In the genomic region with DNA sequence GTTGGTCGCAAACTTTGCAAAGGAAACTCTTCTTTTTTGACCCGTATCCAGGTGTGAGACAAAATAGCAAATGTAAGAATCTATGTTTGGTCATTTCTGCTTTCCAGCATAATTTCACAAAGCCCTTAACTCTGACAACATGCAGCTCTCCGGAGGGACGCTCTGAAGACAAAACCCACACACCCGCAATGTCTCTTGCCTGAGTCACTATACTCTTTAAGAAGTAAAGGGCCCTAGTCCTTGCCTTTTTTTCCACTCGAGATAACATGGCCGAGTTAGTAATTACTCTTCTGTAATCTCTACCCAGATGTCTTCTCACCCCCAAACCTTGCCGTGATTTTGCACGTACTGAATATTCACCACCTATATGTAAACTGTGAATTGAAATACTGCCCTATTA, we compare ENCODE assay signal across 26 cellular contexts.
"Had no signal": no experiment of that assay in that cellular context is flagged by ENCODE, and none has a peak within 500 bp of the region (broad histone marks: within the 10 kb centered on the region; RNA-seq: fewer than 3 reads in every experiment).

No MANE protein-coding gene starts in this region.

- H3K4me3 ChIP-seq: left ventricle myocardium inferior, lung, mucosa of descending colon, ovary, right atrium auricular region, right lobe of liver, stomach, testis, thyroid gland, transverse colon, upper lobe of left lung, vagina had no signal

- H3K4me1 ChIP-seq: right atrium auricular region, right lobe of liver, testis, upper lobe of left lung, vagina had no signal

- DNase-seq: hypothalamus; immature natural killer cell; kidney; left colon; left ventricle myocardium inferior; midbrain; mucosa of descending colon; naive thymus-derived CD4-positive, alpha-beta T cell; ovary; right lobe of liver; stimulated activated CD4-positive, alpha-beta T cell treated with anti-CD3 and anti-CD28 coated beads, Interleukin-12 subunit alpha, Interleukin-12 subunit beta, amount 100 ng/mL, for 4 hours; stimulated activated CD4-positive, alpha-beta T cell treated with anti-CD3 and anti-CD28 coated beads, Interleukin-15, amount 100 ng/mL, for 24 hours; stimulated activated CD4-positive, alpha-beta T cell treated with anti-CD3 and anti-CD28 coated beads, Interleukin-2, amount 100 ng/mL, for 24 hours; stimulated activated CD4-positive, alpha-beta T cell treated with anti-CD3 and anti-CD28 coated beads, Interleukin-4, amount 100 ng/mL, for 1 hour; stimulated activated naive B cell treated with anti-CD40 and anti-IgM and Interleukin-4, amounts not matched to agents 10 μg/mL and 1 μg/mL and 100 μg/mL, for 72 hours; stimulated activated naive CD8-positive, alpha-beta T cell treated with anti-CD3 and anti-CD28 coated beads, Interleukin-15, Interleukin-2, amounts not matched to agents 100 U/mL and 50 U/mL, for 24 hours; stomach; testis; thyroid gland; transverse colon; upper lobe of left lung had no signal

- H3K4me3 Mint-ChIP-seq: immature natural killer cell; naive thymus-derived CD4-positive, alpha-beta T cell; natural killer cell treated with Interleukin-12 subunit alpha and Interleukin-12 subunit beta and Interleukin-15 and Interleukin-18, amount 100 ng/mL, for 72 hours; stimulated activated naive B cell treated with anti-CD40 and anti-IgM and Interleukin-4, amounts not matched to agents 10 μg/mL and 1 μg/mL and 100 μg/mL, for 72 hours had no signal

- H3K36me3 ChIP-seq: left ventricle myocardium inferior, ovary, right atrium auricular region, right lobe of liver, thyroid gland, transverse colon, upper lobe of left lung, vagina had no signal

- H3K9me3 ChIP-seq: left ventricle myocardium inferior, mucosa of descending colon, ovary, right atrium auricular region, right lobe of liver, stomach, testis, thyroid gland, transverse colon, upper lobe of left lung, vagina had no signal

- H3K27me3 ChIP-seq: ovary, right atrium auricular region, right lobe of liver, stomach, testis, thyroid gland, transverse colon, upper lobe of left lung, vagina had no signal

- H3K27me3 Mint-ChIP-seq: naive thymus-derived CD4-positive, alpha-beta T cell; natural killer cell treated with Interleukin-12 subunit alpha and Interleukin-12 subunit beta and Interleukin-15 and Interleukin-18, amount 100 ng/mL, for 72 hours; stimulated activated naive B cell treated with anti-CD40 and anti-IgM and Interleukin-4, amounts not matched to agents 10 μg/mL and 1 μg/mL and 100 μg/mL, for 72 hours had no signal

- H3K27ac Mint-ChIP-seq: immature natural killer cell; naive thymus-derived CD4-positive, alpha-beta T cell; natural killer cell treated with Interleukin-12 subunit alpha and Interleukin-12 subunit beta and Interleukin-15 and Interleukin-18, amount 100 ng/mL, for 72 hours; progenitor cell of endocrine pancreas; stimulated activated naive B cell treated with anti-CD40 and anti-IgM and Interleukin-4, amounts not matched to agents 10 μg/mL and 1 μg/mL and 100 μg/mL, for 72 hours had no signal

- H3K27ac ChIP-seq: left ventricle myocardium inferior, ovary, right atrium auricular region, right lobe of liver, stomach, testis, thyroid gland, transverse colon, upper lobe of left lung, vagina had no signal

- ATAC-seq: left colon; mucosa of descending colon; naive thymus-derived CD4-positive, alpha-beta T cell; natural killer cell treated with Interleukin-12 subunit alpha and Interleukin-12 subunit beta and Interleukin-15 and Interleukin-18, amount 100 ng/mL, for 72 hours; right lobe of liver; stimulated activated naive B cell treated with anti-CD40 and anti-IgM and Interleukin-4, amounts not matched to agents 10 μg/mL and 1 μg/mL and 100 μg/mL, for 72 hours; stimulated activated naive CD8-positive, alpha-beta T cell treated with anti-CD3 and anti-CD28 coated beads, Interleukin-15, Interleukin-2, amounts not matched to agents 100 U/mL and 50 U/mL, for 24 hours had no signal

- H3K36me3 Mint-ChIP-seq: immature natural killer cell; naive thymus-derived CD4-positive, alpha-beta T cell; natural killer cell treated with Interleukin-12 subunit alpha and Interleukin-12 subunit beta and Interleukin-15 and Interleukin-18, amount 100 ng/mL, for 72 hours; stimulated activated naive B cell treated with anti-CD40 and anti-IgM and Interleukin-4, amounts not matched to agents 10 μg/mL and 1 μg/mL and 100 μg/mL, for 72 hours had no signal

- H3K4me1 Mint-ChIP-seq: immature natural killer cell; naive thymus-derived CD4-positive, alpha-beta T cell; stimulated activated naive B cell treated with anti-CD40 and anti-IgM and Interleukin-4, amounts not matched to agents 10 μg/mL and 1 μg/mL and 100 μg/mL, for 72 hours had no signal
